ENCODE assay signal across 8 cellular contexts in genomic region chr11:75582935-75583709, GRCh38. TPM values are rescaled to one million over a fixed set of nuclear protein-coding genes. Genes with fewer than 3 reads are reported as not detected.
DNase-seq lines count a peak whose midpoint lies in the region; ATAC-seq and TF ChIP-seq lines count a peak whose summit lies in the region.

No MANE protein-coding gene starts in this region.

- no peaks in the 10 kb centered on the region for H3K9me3 ChIP-seq in lower lobe of right lung

- peaks cover 24% of the 10 kb centered on the region for H3K4me1 Mint-ChIP-seq in stimulated activated effector memory CD8-positive, alpha-beta T cell treated with anti-CD3 and anti-CD28 coated beads, Interleukin-12 subunit alpha, Interleukin-12 subunit beta, amount 100 ng/mL, for 72 hours

- peak; percentile 55 for TF ChIP-seq CTCF in lower lobe of right lung (IDR thresholded peaks at IDR 0.05)

- H3K27ac ChIP-seq in lower lobe of right lung = peak overlapping the region; percentile 97

- peak overlapping the region; percentile 74 for H3K4me3 Mint-ChIP-seq in stimulated activated effector memory CD8-positive, alpha-beta T cell treated with anti-CD3 and anti-CD28 coated beads, Interleukin-12 subunit alpha, Interleukin-12 subunit beta, amount 100 ng/mL, for 72 hours

- intact Hi-C loops in lower lobe of right lung (cut with DNase I) = no loop called here

- H3K27ac Mint-ChIP-seq in stimulated activated effector memory CD8-positive, alpha-beta T cell treated with anti-CD3 and anti-CD28 coated beads, Interleukin-12 subunit alpha, Interleukin-12 subunit beta, amount 100 ng/mL, for 72 hours = peak overlapping the region; percentile 94

- H3K36me3 ChIP-seq in lower lobe of right lung = no peaks in the 10 kb centered on the region

- H3K27me3 ChIP-seq in lower lobe of right lung (ENCODE audit: low read depth) = no peaks in the 10 kb centered on the region

- H3K4me3 ChIP-seq in lower lobe of right lung = peak overlapping the region; percentile 75

- ATAC-seq in HG02610 (IDR thresholded peaks at IDR 0.05; ENCODE audit: unreplicated experiment) (peak; percentile 67), lower lobe of right lung (peak; percentile 86 to 98)
- peak; percentile 90 for ATAC-seq in stimulated activated effector memory CD8-positive, alpha-beta T cell treated with anti-CD3 and anti-CD28 coated beads, Interleukin-12 subunit alpha, Interleukin-12 subunit beta, amount 100 ng/mL, for 72 hours

- H3K4me1 ChIP-seq in lower lobe of right lung = peaks cover 18% of the 10 kb centered on the region

- peak; percentile 83 for DNase-seq in ELF-1 (ENCODE audit: low read depth, low spot score)
- peak; percentile 46 for DNase-seq in NCI-H460 (ENCODE audit: extremely low read depth, low read depth)
- DNase-seq in activated CD4-positive, alpha-beta T cell treated with anti-CD3 and anti-CD28 coated beads, Interleukin-2, amount 50 U/mL, for 48 hours = peak; percentile 68 to 69
- DNase-seq in effector CD4-positive, alpha-beta T cell = peak; percentile 16
- DNase-seq in lower lobe of right lung = peak; percentile 78
- peak; percentile 38 to 80 for DNase-seq in stimulated activated effector memory CD8-positive, alpha-beta T cell treated with anti-CD3 and anti-CD28 coated beads, Interleukin-12 subunit alpha, Interleukin-12 subunit beta, amount 100 ng/mL, for 72 hours (ENCODE audit: low spot score in 2 of 2)
- no peak for DNase-seq in NCI-H187 treated with DMSO at 0.1 percent for 48 hours (lab: John Stamatoyannopoulos, UW)

- no peaks in the 10 kb centered on the region for H3K36me3 Mint-ChIP-seq in stimulated activated effector memory CD8-positive, alpha-beta T cell treated with anti-CD3 and anti-CD28 coated beads, Interleukin-12 subunit alpha, Interleukin-12 subunit beta, amount 100 ng/mL, for 72 hours

- H3K9me3 Mint-ChIP-seq in stimulated activated effector memory CD8-positive, alpha-beta T cell treated with anti-CD3 and anti-CD28 coated beads, Interleukin-12 subunit alpha, Interleukin-12 subunit beta, amount 100 ng/mL, for 72 hours = no peaks in the 10 kb centered on the region

RNA-seq across cellular contexts. Expression of gene SERPINH1, which starts 21.1 kb away (rescaled TPM):
- 55.5 and 64.7 TPM in 2 replicates for total RNA-seq in NCI-H460 (2014; rRNA removed; shearing (Covaris generic))
- 136 and 149 TPM in 2 replicates for polyA plus RNA-seq in NCI-H460 (2014; cell fraction: nucleus; rRNA removed)
- total RNA-seq in lower lobe of right lung = 131 TPM

RNA-seq across cellular contexts. Expression of gene GDPD5, which starts 57.4 kb away (rescaled TPM):
- total RNA-seq in NCI-H460 (2014; rRNA removed; shearing (Covaris generic)) = 4.0 and 6.5 TPM in 2 replicates
- 8.4 and 9.2 TPM in 2 replicates for polyA plus RNA-seq in NCI-H460 (2014; cell fraction: nucleus; rRNA removed)
- total RNA-seq in lower lobe of right lung = 15.8 TPM
